ENCODE assay signal across 8 cellular contexts in genomic region chr1:151991663-151992344, GRCh38. TPM values are rescaled to one million over a fixed set of nuclear protein-coding genes. Genes with fewer than 3 reads are reported as not detected.
DNase-seq lines count a peak whose midpoint lies in the region; ATAC-seq and TF ChIP-seq lines count a peak whose summit lies in the region.

No MANE protein-coding gene starts in this region.

- peaks cover 23 to 89% (median 65%) of the 10 kb centered on the region in 6 donors for H3K4me1 ChIP-seq in spleen

- no peak for TF ChIP-seq CTCF in spleen (IDR thresholded peaks at IDR 0.05 in 8 of 11, conservative IDR thresholded peaks at IDR 0.05 in 3 of 11)

- peak overlapping the region; percentile 39 for H3K27ac Mint-ChIP-seq in activated T-helper 2 cell treated with anti-CD3 and anti-CD28 coated beads, Interferon-gamma antibody, Interleukin-2, Interleukin-4, amounts not matched to agents 10 μg/mL and 5 μg/mL and 100 μg/mL, durations not matched to agents 14 hours and 24 hours and 36 hours

- no peaks in the 10 kb centered on the region for H3K36me3 ChIP-seq in spleen

- no peaks in the 10 kb centered on the region for H3K9me3 Mint-ChIP-seq in activated T-helper 2 cell treated with anti-CD3 and anti-CD28 coated beads, Interferon-gamma antibody, Interleukin-2, Interleukin-4, amounts not matched to agents 10 μg/mL and 5 μg/mL and 100 μg/mL, durations not matched to agents 14 hours and 24 hours and 36 hours

- DNase-seq in HT-29 (ENCODE audit: low spot score) (peak; percentile 53), spleen (no peak), iPS-NIHi7 (ENCODE audit: extremely low spot score) (no peak), DMS53 treated with DMSO at 0.1 percent for 48 hours (lab: John Stamatoyannopoulos, UW; ENCODE audit: unreplicated experiment) (no peak)
- no peak for DNase-seq in activated T-helper 2 cell treated with anti-CD3 and anti-CD28 coated beads, Interferon-gamma antibody, Interleukin-2, Interleukin-4, amounts not matched to agents 10 μg/mL and 5 μg/mL and 100 μg/mL, durations not matched to agents 14 hours and 24 hours and 36 hours (ENCODE audit: low spot score)

- H3K4me1 Mint-ChIP-seq in activated T-helper 2 cell treated with anti-CD3 and anti-CD28 coated beads, Interferon-gamma antibody, Interleukin-2, Interleukin-4, amounts not matched to agents 10 μg/mL and 5 μg/mL and 100 μg/mL, durations not matched to agents 14 hours and 24 hours and 36 hours (ENCODE audit: low read depth), result peaks cover 58% of the 10 kb centered on the region

- TF ChIP-seq POLR2A in spleen (IDR thresholded peaks at IDR 0.05), result no peak

- peaks cover 48% of the 10 kb centered on the region for H3K36me3 Mint-ChIP-seq in activated T-helper 2 cell treated with anti-CD3 and anti-CD28 coated beads, Interferon-gamma antibody, Interleukin-2, Interleukin-4, amounts not matched to agents 10 μg/mL and 5 μg/mL and 100 μg/mL, durations not matched to agents 14 hours and 24 hours and 36 hours (ENCODE audit: low read depth)

- peak overlapping the region in 6 of 8 donors; percentile 85 to 94 (median 86) for H3K27ac ChIP-seq in spleen

- H3K4me3 Mint-ChIP-seq in activated T-helper 2 cell treated with anti-CD3 and anti-CD28 coated beads, Interferon-gamma antibody, Interleukin-2, Interleukin-4, amounts not matched to agents 10 μg/mL and 5 μg/mL and 100 μg/mL, durations not matched to agents 14 hours and 24 hours and 36 hours (ENCODE audit: low read depth), result peak overlapping the region; percentile 96

- WGBS in spleen, 5 donors, result 69 to 80% (median 79%) methylated on average over 7 of the region's 7 CpGs

- intact Hi-C loops in activated T-helper 2 cell treated with anti-CD3 and anti-CD28 coated beads, Interferon-gamma antibody, Interleukin-2, Interleukin-4, amounts not matched to agents 10 μg/mL and 5 μg/mL and 100 μg/mL, durations not matched to agents 14 hours and 24 hours and 36 hours (cut with micrococcal nuclease), result loop anchor here (5.0 kb wide), 1 partner anchor 155 kb away; the partner anchor contains the start of gene C2CD4D
- intact Hi-C loops in spleen (cut with DNase I; ENCODE audit: low total_unique reads), result no loop called here

- H3K4me3 ChIP-seq in iPS-18c (ENCODE audit: insufficient read depth, low read depth, low read length), result peak overlapping the region; percentile 72
- H3K4me3 ChIP-seq in spleen, result peak overlapping the region in 7 of 8 donors; percentile 73 to 97 (median 76)

- peaks cover 0 to 22% (median 3%) of the 10 kb centered on the region in 7 donors for H3K27me3 ChIP-seq in spleen (replicated peaks in 1 of 7)

- no peaks in the 10 kb centered on the region for H3K9me3 ChIP-seq in iPS-18c (ENCODE audit: control insufficient read depth, insufficient read depth, low read length)
- no peaks in the 10 kb centered on the region for H3K9me3 ChIP-seq in spleen

- no peaks in the 10 kb centered on the region for H3K27me3 Mint-ChIP-seq in activated T-helper 2 cell treated with anti-CD3 and anti-CD28 coated beads, Interferon-gamma antibody, Interleukin-2, Interleukin-4, amounts not matched to agents 10 μg/mL and 5 μg/mL and 100 μg/mL, durations not matched to agents 14 hours and 24 hours and 36 hours (ENCODE audit: low read depth)

- no peak for ATAC-seq in HG03159 (IDR thresholded peaks at IDR 0.05; ENCODE audit: unreplicated experiment)
- no peak for ATAC-seq in GM21423 (IDR thresholded peaks at IDR 0.05; ENCODE audit: unreplicated experiment)

RNA-seq across cellular contexts. Expression of gene S100A10, which starts 1.9 kb away (rescaled TPM):
- total RNA-seq in HT-29 (2014; rRNA removed; shearing (Covaris generic)), result 279 and 305 TPM in 2 replicates
- total RNA-seq in activated T-helper 2 cell treated with anti-CD3 and anti-CD28 coated beads, Interferon-gamma antibody, Interleukin-2, Interleukin-4, amounts not matched to agents 10 μg/mL and 5 μg/mL and 100 μg/mL, durations not matched to agents 14 hours and 24 hours and 36 hours, result 145 and 160 TPM in 2 replicates
- 10 to 100 TPM; 45.6 to 89.8 (median 70.4) TPM for total RNA-seq in spleen
- polyA plus RNA-seq in spleen, result 100 to 1,000 TPM in 1 of 3 donors, 10 to 100 TPM in 2; 91.9 to 167 (median 93.7) TPM

RNA-seq across cellular contexts. Expression of gene S100A11, which starts 45.0 kb away (rescaled TPM):
- 326 and 331 TPM in 2 replicates for total RNA-seq in HT-29 (2014; rRNA removed; shearing (Covaris generic))
- 277 and 295 TPM in 2 replicates for total RNA-seq in activated T-helper 2 cell treated with anti-CD3 and anti-CD28 coated beads, Interferon-gamma antibody, Interleukin-2, Interleukin-4, amounts not matched to agents 10 μg/mL and 5 μg/mL and 100 μg/mL, durations not matched to agents 14 hours and 24 hours and 36 hours
- 100 to 1,000 TPM; 243 to 555 (median 365) TPM for total RNA-seq in spleen
- polyA plus RNA-seq in spleen, result 100 to 1,000 TPM; 499 to 669 (median 505) TPM
